ENCODE assay signal across 28 cellular contexts in the genomic region with DNA sequence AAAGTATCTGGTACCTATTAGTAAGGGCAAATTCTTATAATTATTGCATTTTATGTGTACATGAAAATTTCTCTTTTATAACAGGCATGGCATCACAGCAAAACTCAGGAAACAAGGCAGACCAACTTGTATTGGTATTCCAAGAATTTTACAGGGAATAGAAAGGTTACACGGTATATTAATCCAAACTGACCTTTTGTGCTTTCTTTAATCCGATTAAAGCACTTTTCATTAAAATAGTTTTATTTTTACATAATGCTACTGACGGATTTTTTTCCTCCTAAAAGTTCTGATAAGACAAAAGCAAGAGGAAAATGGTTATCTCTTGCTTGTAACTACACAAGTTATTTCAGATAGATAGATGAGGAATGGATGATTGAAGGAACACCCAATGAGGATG.
"Had no signal": no experiment of that assay in that cellular context is flagged by ENCODE, and none has a peak within 500 bp of the region (broad histone marks: within the 10 kb centered on the region; RNA-seq: fewer than 3 reads in every experiment).

No MANE protein-coding gene starts in this region.

- ATAC-seq: stimulated activated effector memory CD8-positive, alpha-beta T cell treated with anti-CD3 and anti-CD28 coated beads, Interleukin-12 subunit alpha, Interleukin-12 subunit beta, amount 100 ng/mL, for 72 hours; stimulated activated memory B cell treated with anti-CD40 and anti-IgM and Interleukin-4, amounts not matched to agents 10 μg/mL and 1 μg/mL and 100 μg/mL, for 72 hours; stimulated activated naive B cell treated with anti-CD40 and anti-IgM and Interleukin-4, amounts not matched to agents 10 μg/mL and 1 μg/mL and 100 μg/mL, for 72 hours; stimulated activated naive CD8-positive, alpha-beta T cell treated with anti-CD3 and anti-CD28 coated beads, Interleukin-15, amount 100 ng/mL, for 72 hours; stimulated activated naive CD8-positive, alpha-beta T cell treated with anti-CD3 and anti-CD28 coated beads, Interleukin-15, Interleukin-2, amounts not matched to agents 100 U/mL and 50 U/mL, for 24 hours; upper lobe of right lung had no signal

- H3K4me3 Mint-ChIP-seq: stimulated activated effector memory CD8-positive, alpha-beta T cell treated with anti-CD3 and anti-CD28 coated beads, Interleukin-12 subunit alpha, Interleukin-12 subunit beta, amount 100 ng/mL, for 72 hours; stimulated activated memory B cell treated with anti-CD40 and anti-IgM and Interleukin-4, amounts not matched to agents 10 μg/mL and 1 μg/mL and 100 μg/mL, for 72 hours; stimulated activated naive B cell treated with anti-CD40 and anti-IgM and Interleukin-4, amounts not matched to agents 10 μg/mL and 1 μg/mL and 100 μg/mL, for 72 hours; stimulated activated naive CD8-positive, alpha-beta T cell treated with anti-CD3 and anti-CD28 coated beads, Interleukin-15, amount 100 ng/mL, for 72 hours; stimulated activated naive CD8-positive, alpha-beta T cell treated with anti-CD3 and anti-CD28 coated beads, Interleukin-15, Interleukin-2, amounts not matched to agents 100 ng/mL and 50 ng/mL, for 24 hours; type B pancreatic cell had no signal

- H3K36me3 Mint-ChIP-seq: stimulated activated effector memory CD8-positive, alpha-beta T cell treated with anti-CD3 and anti-CD28 coated beads, Interleukin-12 subunit alpha, Interleukin-12 subunit beta, amount 100 ng/mL, for 72 hours; stimulated activated memory B cell treated with anti-CD40 and anti-IgM and Interleukin-4, amounts not matched to agents 10 μg/mL and 1 μg/mL and 100 μg/mL, for 72 hours; stimulated activated naive B cell treated with anti-CD40 and anti-IgM and Interleukin-4, amounts not matched to agents 10 μg/mL and 1 μg/mL and 100 μg/mL, for 72 hours; type B pancreatic cell had no signal

- H3K9me3 ChIP-seq: stomach, suprapubic skin, testis, thoracic aorta, thyroid gland, tibial artery, tibial nerve, transverse colon, upper lobe of left lung, upper lobe of right lung, uterus, vagina had no signal

- H3K4me1 Mint-ChIP-seq: stimulated activated effector memory CD8-positive, alpha-beta T cell treated with anti-CD3 and anti-CD28 coated beads, Interleukin-12 subunit alpha, Interleukin-12 subunit beta, amount 100 ng/mL, for 72 hours; stimulated activated memory B cell treated with anti-CD40 and anti-IgM and Interleukin-4, amounts not matched to agents 10 μg/mL and 1 μg/mL and 100 μg/mL, for 72 hours; stimulated activated naive B cell treated with anti-CD40 and anti-IgM and Interleukin-4, amounts not matched to agents 10 μg/mL and 1 μg/mL and 100 μg/mL, for 72 hours; stimulated activated naive CD8-positive, alpha-beta T cell treated with anti-CD3 and anti-CD28 coated beads, Interleukin-15, amount 100 ng/mL, for 72 hours had no signal

- H3K27ac Mint-ChIP-seq: stimulated activated effector memory CD8-positive, alpha-beta T cell treated with anti-CD3 and anti-CD28 coated beads, Interleukin-12 subunit alpha, Interleukin-12 subunit beta, amount 100 ng/mL, for 72 hours; stimulated activated memory B cell treated with anti-CD40 and anti-IgM and Interleukin-4, amounts not matched to agents 10 μg/mL and 1 μg/mL and 100 μg/mL, for 72 hours; stimulated activated naive B cell treated with anti-CD40 and anti-IgM and Interleukin-4, amounts not matched to agents 10 μg/mL and 1 μg/mL and 100 μg/mL, for 72 hours; stimulated activated naive CD8-positive, alpha-beta T cell treated with anti-CD3 and anti-CD28 coated beads, Interleukin-15, amount 100 ng/mL, for 72 hours; stimulated activated naive CD8-positive, alpha-beta T cell treated with anti-CD3 and anti-CD28 coated beads, Interleukin-15, Interleukin-2, amounts not matched to agents 100 ng/mL and 50 ng/mL, for 24 hours; type B pancreatic cell had no signal

- H3K27me3 Mint-ChIP-seq: stimulated activated memory B cell treated with anti-CD40 and anti-IgM and Interleukin-4, amounts not matched to agents 10 μg/mL and 1 μg/mL and 100 μg/mL, for 72 hours had no signal

- H3K4me3 ChIP-seq: stomach, suprapubic skin, testis, thoracic aorta, thyroid gland, tibial artery, tibial nerve, transverse colon, upper lobe of left lung, upper lobe of right lung, uterus, vagina had no signal

- H3K4me1 ChIP-seq: stomach, suprapubic skin, testis, thyroid gland, tibial artery, tibial nerve, transverse colon, upper lobe of left lung, upper lobe of right lung, uterus, vagina had no signal

- DNase-seq: stimulated activated CD4-positive, alpha-beta T cell treated with anti-CD3 and anti-CD28 coated beads, Interleukin-2, amount 100 ng/mL, for 48 hours; stimulated activated CD4-positive, alpha-beta T cell treated with anti-CD3 and anti-CD28 coated beads, Interleukin-4, amount 100 ng/mL, for 1 hour; stimulated activated CD4-positive, alpha-beta T cell treated with anti-CD3 and anti-CD28 coated beads, Interleukin-4, amount 100 ng/mL, for 24 hours; stimulated activated CD4-positive, alpha-beta T cell treated with anti-CD3 and anti-CD28 coated beads, Interleukin-4, amount 100 ng/mL, for 4 hours; stimulated activated CD8-positive, alpha-beta memory T cell treated with anti-CD3 and anti-CD28 coated beads, Interleukin-4, amount 100 ng/mL, for 48 hours; stimulated activated naive B cell treated with anti-CD40 and anti-IgM and Interleukin-4, amounts not matched to agents 10 μg/mL and 1 μg/mL and 100 μg/mL, for 72 hours; stimulated activated naive CD4-positive, alpha-beta T cell; stimulated activated naive CD4-positive, alpha-beta T cell treated with Interleukin-2 at 50 U/mL for 16 hours; stimulated activated naive CD8-positive, alpha-beta T cell treated with anti-CD3 and anti-CD28 coated beads, Interleukin-15, amount 100 ng/mL, for 72 hours; stimulated activated naive CD8-positive, alpha-beta T cell treated with anti-CD3 and anti-CD28 coated beads, Interleukin-15, Interleukin-2, amounts not matched to agents 100 U/mL and 50 U/mL, for 24 hours; stomach; substantia nigra; testis; thyroid gland; tibial artery; transverse colon; trophoblast cell; upper lobe of left lung; upper lobe of right lung; uterus had no signal

- H3K36me3 ChIP-seq: stomach, suprapubic skin, thoracic aorta, thyroid gland, tibial artery, tibial nerve, transverse colon, upper lobe of left lung, upper lobe of right lung, uterus, vagina had no signal

- H3K27me3 ChIP-seq: stomach, testis, thyroid gland, tibial nerve, transverse colon, upper lobe of left lung, upper lobe of right lung, uterus, vagina had no signal

- H3K27ac ChIP-seq: stomach, suprapubic skin, testis, thoracic aorta, thyroid gland, tibial artery, tibial nerve, transverse colon, upper lobe of left lung, upper lobe of right lung, uterus, vagina had no signal

- H3K9me3 Mint-ChIP-seq: stimulated activated effector memory CD8-positive, alpha-beta T cell treated with anti-CD3 and anti-CD28 coated beads, Interleukin-12 subunit alpha, Interleukin-12 subunit beta, amount 100 ng/mL, for 72 hours; stimulated activated naive CD8-positive, alpha-beta T cell treated with anti-CD3 and anti-CD28 coated beads, Interleukin-15, amount 100 ng/mL, for 72 hours; stimulated activated naive CD8-positive, alpha-beta T cell treated with anti-CD3 and anti-CD28 coated beads, Interleukin-15, Interleukin-2, amounts not matched to agents 100 ng/mL and 50 ng/mL, for 24 hours had no signal
